8 cellular contexts compared by ENCODE assay signal in the genomic region with DNA sequence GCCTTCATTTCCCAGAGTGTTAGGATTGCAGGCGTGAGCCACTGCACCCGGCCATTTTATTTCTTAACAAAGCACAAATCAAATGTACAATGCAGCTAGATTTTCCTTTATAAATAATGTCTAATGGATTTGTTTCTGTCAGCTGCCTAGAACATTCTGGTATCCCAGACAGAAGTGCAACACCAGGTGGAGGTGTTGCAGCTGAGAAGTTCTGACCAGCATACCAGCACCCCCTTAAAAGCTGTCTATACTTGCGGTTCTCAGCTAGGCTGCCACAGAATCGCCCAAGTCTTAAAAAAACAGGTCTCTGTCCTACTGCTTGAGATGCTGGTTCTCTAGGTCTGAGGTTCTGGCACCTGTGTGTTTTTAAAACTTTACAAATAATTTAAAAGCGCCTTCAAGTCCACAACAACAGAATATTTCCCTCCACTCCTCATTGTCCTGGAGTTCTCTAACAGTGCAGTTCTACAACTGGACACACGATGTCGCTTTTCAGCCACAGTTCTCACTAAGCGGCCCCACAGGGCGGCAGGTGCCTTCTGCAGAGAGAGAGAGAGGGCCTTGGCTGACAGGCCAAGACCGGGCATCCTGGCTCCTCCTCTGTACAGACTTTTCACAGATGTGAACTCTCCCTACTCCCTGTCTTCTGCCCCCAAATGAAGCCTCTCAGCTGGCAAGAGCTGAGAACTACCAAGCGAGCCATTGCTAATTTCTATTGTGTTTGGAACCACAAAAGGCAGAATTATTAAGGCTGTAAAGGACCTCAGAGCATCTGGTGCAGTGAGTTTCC. TPM values are rescaled to one million over a fixed set of nuclear protein-coding genes. Genes with fewer than 3 reads are reported as not detected.
A peak's percentile ranks its signal among the peaks of the same experiment; 100 is the strongest.
DNase-seq lines count a peak whose midpoint lies in the region; ATAC-seq and TF ChIP-seq lines count a peak whose summit lies in the region.

No MANE protein-coding gene starts in this region.

- no peaks in the 10 kb centered on the region for H3K36me3 ChIP-seq in kidney epithelial cell (ENCODE audit: control insufficient read depth, insufficient read depth, low read length)

- ATAC-seq in HG02642 (IDR thresholded peaks at IDR 0.05; ENCODE audit: poor library complexity, unreplicated experiment) (peak; percentile 69), HG03460 (IDR thresholded peaks at IDR 0.05; ENCODE audit: unreplicated experiment) (no peak)

- TF ChIP-seq CTCF in C4-2B (conservative IDR thresholded peaks at IDR 0.05): peak; percentile 93
- peak; percentile 82 for TF ChIP-seq CTCF in kidney epithelial cell (IDR thresholded peaks at IDR 0.05; ENCODE audit: insufficient read depth, low read length, poor library complexity, severe bottlenecking)

- peak; percentile 80 for DNase-seq in NCI-H345 treated with DMSO at 0.1 percent for 48 hours (lab: John Stamatoyannopoulos, UW; ENCODE audit: unreplicated experiment)
- peak; percentile 71 for DNase-seq in activated CD4-positive, CD25-positive, alpha-beta regulatory T cell treated with anti-CD3 and anti-CD28 coated beads, Interleukin-2, amount 50 U/mL, for 72 hours
- DNase-seq in cerebellar nuclear complex (lab: John Stamatoyannopoulos, UW): peak; percentile 40 to 61
- no peak for DNase-seq in kidney epithelial cell (ENCODE audit: low read depth)
- DNase-seq in stimulated activated CD4-positive, alpha-beta T cell treated with anti-CD3 and anti-CD28 coated beads, Interleukin-2, amount 100 ng/mL, for 48 hours: peak; percentile 71 to 74

- no peak overlapping the region for H3K27ac ChIP-seq in C4-2B

- H3K4me3 ChIP-seq in kidney epithelial cell (ENCODE audit: low read depth, low read length): no peak overlapping the region

- H3K27me3 ChIP-seq in kidney epithelial cell (ENCODE audit: control insufficient read depth, insufficient read depth, low read length): peaks cover 3% of the 10 kb centered on the region

RNA-seq across cellular contexts. Expression of a gene that starts 32.6 kb away (rescaled TPM):
- total RNA-seq in kidney epithelial cell: 0.62 and 2.6 TPM in 2 replicates
